In genomic region chr22:43923631-43924548, GRCh38 we compare ENCODE assay signal across 8 cellular contexts. TPM values are rescaled to one million over a fixed set of nuclear protein-coding genes. Genes with fewer than 3 reads are reported as not detected.
DNase-seq lines count a peak whose midpoint lies in the region; ATAC-seq and TF ChIP-seq lines count a peak whose summit lies in the region.

Gene PNPLA3, plus strand, starts transcription at chr22:43923805. Its CDS starts 107 bp downstream, at chr22:43923912.

- H3K4me1 Mint-ChIP-seq in chondrocyte (ENCODE audit: low read depth), result peaks cover 32% of the 10 kb centered on the region

- TF ChIP-seq CTCF in chondrocyte (IDR thresholded peaks at IDR 0.05) (peak; percentile 69), kidney epithelial cell (IDR thresholded peaks at IDR 0.05; ENCODE audit: insufficient read depth, low read length, poor library complexity, severe bottlenecking) (peak; percentile 29)

- H3K36me3 Mint-ChIP-seq in chondrocyte (ENCODE audit: low read depth), result peaks cover 2% of the 10 kb centered on the region

- no peaks in the 10 kb centered on the region for H3K27me3 Mint-ChIP-seq in chondrocyte (ENCODE audit: low read depth)

- peak; percentile 75 to 76 for DNase-seq in NCI-H2081 (lab: John Stamatoyannopoulos, UW)
- no peak for DNase-seq in NCI-H2081 treated with DMSO at 0.1 percent for 48 hours (lab: John Stamatoyannopoulos, UW)
- peak; percentile 56 for DNase-seq in NCI-H345 treated with DMSO at 0.1 percent for 48 hours (lab: John Stamatoyannopoulos, UW; ENCODE audit: unreplicated experiment)
- peak; percentile 78 to 80 for DNase-seq in activated CD4-positive, alpha-beta T cell treated with anti-CD3 and anti-CD28 coated beads for 4 hours
- no peak for DNase-seq in chondrocyte (ENCODE audit: low spot score)
- DNase-seq in kidney epithelial cell (ENCODE audit: low read depth), result no peak
- peak; percentile 80 for DNase-seq in stimulated activated CD4-positive, alpha-beta T cell treated with anti-CD3 and anti-CD28 coated beads, Interleukin-12 subunit alpha, Interleukin-12 subunit beta, amount 100 ng/mL, for 4 hours

- no peak for ATAC-seq in GM18498 (IDR thresholded peaks at IDR 0.05; ENCODE audit: unreplicated experiment)

- H3K9me3 Mint-ChIP-seq in chondrocyte (ENCODE audit: low read depth), result no peaks in the 10 kb centered on the region

- peak within 1 kb of the TSS; percentile 71 for H3K4me3 Mint-ChIP-seq in chondrocyte (ENCODE audit: unreplicated experiment)

- no peaks in the 10 kb centered on the region for H3K27me3 ChIP-seq in kidney epithelial cell (ENCODE audit: control insufficient read depth, insufficient read depth, low read length)

- no peaks in the 10 kb centered on the region for H3K36me3 ChIP-seq in kidney epithelial cell (ENCODE audit: control insufficient read depth, insufficient read depth, low read length)

- H3K27ac Mint-ChIP-seq in chondrocyte (ENCODE audit: unreplicated experiment), result peak within 1 kb of the TSS; percentile 85

- H3K4me3 ChIP-seq in kidney epithelial cell (ENCODE audit: low read depth, low read length), result peak within 1 kb of the TSS; percentile 75

RNA-seq across cellular contexts. Expression of gene PNPLA3, which starts in this region (rescaled TPM):
- total RNA-seq in chondrocyte, result 2.5 to 3.5 TPM (median 2.5 TPM) in 3 replicates
- total RNA-seq in kidney epithelial cell, result 5.2 and 6.9 TPM in 2 replicates

Comparison
In these comparisons a context has a peak if more than half of its experiments do, and no peak if none do; other contexts are left out.
1. DNase-seq: peak in NCI-H2081 (2 of 2), NCI-H345 treated with DMSO at 0.1 percent for 48 hours (single experiment), activated CD4-positive, alpha-beta T cell treated with anti-CD3 and anti-CD28 coated beads for 4 hours (2 of 2) and stimulated activated CD4-positive, alpha-beta T cell treated with anti-CD3 and anti-CD28 coated beads, Interleukin-12 subunit alpha, Interleukin-12 subunit beta, amount 100 ng/mL, for 4 hours (single experiment); none in NCI-H2081 treated with DMSO at 0.1 percent for 48 hours (single experiment), chondrocyte (single experiment) and kidney epithelial cell (single experiment).